Comparison of ENCODE assay signal across 8 cellular contexts in genomic region chr19:12092065-12092867, GRCh38. TPM values are rescaled to one million over a fixed set of nuclear protein-coding genes. Genes with fewer than 3 reads are reported as not detected.
A peak's percentile ranks its signal among the peaks of the same experiment; 100 is the strongest.
DNase-seq lines count a peak whose midpoint lies in the region; ATAC-seq and TF ChIP-seq lines count a peak whose summit lies in the region.

No MANE protein-coding gene starts in this region.

- H3K27me3 Mint-ChIP-seq in nephron (ENCODE audit: low read depth), result no peaks in the 10 kb centered on the region

- CTCF ChIA-PET in AG04450 (lab: Charles Lee), result interaction anchor here (3.0 to 4.1 kb wide), 2 partner anchors 33 to 48 kb away, joined by 24 to 26 read pairs; partner anchors contain the start of gene ZNF20

- H3K27ac Mint-ChIP-seq in nephron, result peak overlapping the region; percentile 82 to 94 (median 91)

- H3K4me3 ChIP-seq in AG04450 (ENCODE audit: low read depth, low read length), result peak overlapping the region; percentile 81
- peak overlapping the region; percentile 25 for H3K4me3 ChIP-seq in OCI-LY1 (ENCODE audit: low read depth, low read length, poor library complexity, severe bottlenecking)

- peaks cover 27% of the 10 kb centered on the region for H3K9me3 Mint-ChIP-seq in nephron

- peak; percentile 95 for ATAC-seq in stimulated activated naive CD8-positive, alpha-beta T cell treated with anti-CD3 and anti-CD28 coated beads, Interleukin-15, Interleukin-2, amounts not matched to agents 100 U/mL and 50 U/mL, for 24 hours

- DNase-seq in AG04450 (ENCODE audit: low read depth, low spot score) (peak; percentile 64), GM20000 (ENCODE audit: low spot score) (peak; percentile 88), foreskin melanocyte (peak; percentile 80), NCI-H1436 treated with DMSO at 0.1 percent for 48 hours (lab: John Stamatoyannopoulos, UW) (no peak)
- peak; percentile 9 for DNase-seq in activated T-helper 9 cell treated with anti-CD3 and anti-CD28 coated beads, Interleukin-2, amount 50 U/mL, for 16 hours (ENCODE audit: low read depth)
- peak; percentile 83 for DNase-seq in stimulated activated naive CD8-positive, alpha-beta T cell treated with anti-CD3 and anti-CD28 coated beads, Interleukin-15, Interleukin-2, amounts not matched to agents 100 U/mL and 50 U/mL, for 24 hours

- H3K9me3 ChIP-seq in AG04450 (ENCODE audit: control insufficient read depth, insufficient read depth, low read length), result peaks cover 6% of the 10 kb centered on the region
- no peaks in the 10 kb centered on the region; the same call in 1 of the 2 replicates for H3K9me3 ChIP-seq in OCI-LY1 (ENCODE audit: low read length)

- H3K36me3 Mint-ChIP-seq in nephron (ENCODE audit: low read depth), result peaks cover 70% of the 10 kb centered on the region

- H3F3A ChIP-seq in OCI-LY1 (ENCODE audit: insufficient read depth, low read length), result no peaks in the 10 kb centered on the region

- H3K4me1 ChIP-seq in OCI-LY1 (ENCODE audit: insufficient read depth, low read length, severe bottlenecking), result no peaks in the 10 kb centered on the region

- no peaks in the 10 kb centered on the region for H3K36me3 ChIP-seq in OCI-LY1 (ENCODE audit: insufficient read depth, low read length)

- peaks cover 11% of the 10 kb centered on the region for H3K4me1 Mint-ChIP-seq in nephron

- no peaks in the 10 kb centered on the region for H4K20me1 ChIP-seq in OCI-LY1 (ENCODE audit: insufficient read depth, low read length)

- TF ChIP-seq CTCF in AG04450 (IDR thresholded peaks at IDR 0.05; ENCODE audit: low read depth, low read length) (no peak), GM20000 (IDR thresholded peaks at IDR 0.05; ENCODE audit: extremely low read depth, missing control alignments) (no peak), OCI-LY1 (IDR thresholded peaks at IDR 0.05; ENCODE audit: low read length) (no peak), nephron (IDR thresholded peaks at IDR 0.05; ENCODE audit: unreplicated experiment in 3 of 3) (no peak)

- H3K4me3 Mint-ChIP-seq in nephron, result peak overlapping the region; percentile 87 to 94 (median 92)

- peak overlapping the region; percentile 75 for H3K27ac ChIP-seq in AG04450 (ENCODE audit: low read depth, low read length)
- no peak overlapping the region for H3K27ac ChIP-seq in OCI-LY1 (ENCODE audit: low read depth, low read length, poor library complexity, severe bottlenecking)

- no peaks in the 10 kb centered on the region for H3K27me3 ChIP-seq in AG04450 (ENCODE audit: control insufficient read depth, insufficient read depth, low read length)
- no peaks in the 10 kb centered on the region for H3K27me3 ChIP-seq in OCI-LY1 (ENCODE audit: insufficient read depth, low read length)

- no peak overlapping the region; the same call in 1 of the 2 replicates for H3K4me2 ChIP-seq in OCI-LY1 (ENCODE audit: low read length)

- no peaks in the 10 kb centered on the region for H3K79me2 ChIP-seq in OCI-LY1 (ENCODE audit: insufficient read depth, low read length)

- H2AFZ ChIP-seq in OCI-LY1 (ENCODE audit: low read length), result no peak overlapping the region

- POLR2A ChIA-PET in AG04450 (lab: Yijun Ruan, JAX), result no interaction called here

- no peaks in the 10 kb centered on the region for H3K9me2 ChIP-seq in OCI-LY1 (ENCODE audit: low read depth, low read length)

- no peak overlapping the region for H3K9ac ChIP-seq in OCI-LY1 (ENCODE audit: low read length)

RNA-seq across cellular contexts. Expression of gene ZNF844, which starts 27.7 kb away (rescaled TPM):
- 4.5 and 6.9 TPM in 2 replicates for polyA plus RNA-seq in AG04450 (2011; rRNA removed)
- polyA minus RNA-seq in AG04450 (2011; rRNA and poly(A)+ RNA removed), result 7.0 and 10.1 TPM in 2 replicates

RNA-seq across cellular contexts. Expression of gene ZNF878, which starts 39.5 kb away (rescaled TPM):
- 0.12 and 0.15 TPM in 2 replicates for polyA plus RNA-seq in AG04450 (2011; rRNA removed)
- 0.17 TPM in 1 of 2 replicates, not detected in the other for polyA minus RNA-seq in AG04450 (2011; rRNA and poly(A)+ RNA removed)

RNA-seq across cellular contexts. Expression of gene ZNF20, which starts 47.9 kb away (rescaled TPM):
- polyA plus RNA-seq in AG04450 (2011; rRNA removed), result 2.4 and 2.7 TPM in 2 replicates
- 3.9 and 6.9 TPM in 2 replicates for polyA minus RNA-seq in AG04450 (2011; rRNA and poly(A)+ RNA removed)

RNA-seq across cellular contexts. Expression of gene ZNF433, which starts 56.8 kb away (rescaled TPM):
- 4.3 and 5.6 TPM in 2 replicates for polyA plus RNA-seq in AG04450 (2011; rRNA removed)
- 6.0 and 6.6 TPM in 2 replicates for polyA minus RNA-seq in AG04450 (2011; rRNA and poly(A)+ RNA removed)
